Comparison of ENCODE assay signal across 8 cellular contexts in the genomic region with DNA sequence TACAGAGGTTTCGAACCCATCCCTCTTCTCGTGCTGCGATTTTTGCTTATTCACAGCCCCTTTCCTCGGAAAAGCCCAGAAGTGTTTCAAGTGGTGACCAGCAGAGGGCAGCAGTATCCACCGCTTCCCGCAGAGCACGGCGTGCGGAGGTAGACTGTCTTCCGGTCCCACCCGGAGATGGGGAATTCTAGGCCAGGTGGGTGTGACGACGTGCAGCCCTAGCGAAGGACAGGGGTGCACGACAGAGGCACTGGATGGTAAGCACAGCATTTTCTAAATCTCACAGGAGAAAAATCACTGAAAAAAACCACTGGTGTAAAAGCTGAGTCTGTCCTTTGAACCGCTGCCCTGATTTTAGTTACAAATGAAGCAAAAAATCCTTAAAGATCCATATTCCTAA. TPM values are rescaled to one million over a fixed set of nuclear protein-coding genes. Genes with fewer than 3 reads are reported as not detected.
A peak's percentile ranks its signal among the peaks of the same experiment; 100 is the strongest.
DNase-seq lines count a peak whose midpoint lies in the region; ATAC-seq and TF ChIP-seq lines count a peak whose summit lies in the region.

No MANE protein-coding gene starts in this region.

- ATAC-seq in GM21515 (IDR thresholded peaks at IDR 0.05; ENCODE audit: unreplicated experiment): peak; percentile 96
- ATAC-seq in activated T-cell treated with anti-CD3 and anti-CD28 coated beads, Interleukin-2, amount 50 U/mL, for 72 hours (replicated peaks in 1 of 2): peak; percentile 98
- peak; percentile 99 for ATAC-seq in stimulated activated naive CD8-positive, alpha-beta T cell treated with anti-CD3 and anti-CD28 coated beads, Interleukin-15, amount 100 ng/mL, for 72 hours

- peaks cover 6% of the 10 kb centered on the region for H3K9me3 ChIP-seq in OCI-LY7 (ENCODE audit: low read length)
- H3K9me3 ChIP-seq in neural progenitor cell (ENCODE audit: low read depth): no peaks in the 10 kb centered on the region

- peaks cover 32% of the 10 kb centered on the region for H3K27me3 Mint-ChIP-seq in activated T-cell treated with anti-CD3 and anti-CD28 coated beads, Interleukin-2, amount 50 U/mL, for 72 hours (ENCODE audit: low read depth)
- peaks cover 2% of the 10 kb centered on the region for H3K27me3 Mint-ChIP-seq in neural progenitor cell (ENCODE audit: insufficient read depth, low read depth)
- H3K27me3 Mint-ChIP-seq in stimulated activated naive CD8-positive, alpha-beta T cell treated with anti-CD3 and anti-CD28 coated beads, Interleukin-15, amount 100 ng/mL, for 72 hours: peaks cover 38% of the 10 kb centered on the region

- CTCF ChIA-PET in OCI-LY7 (lab: Charles Lee; ENCODE audit: unreplicated experiment): no interaction called here

- no peak overlapping the region for H3K27ac Mint-ChIP-seq in activated T-cell treated with anti-CD3 and anti-CD28 coated beads, Interleukin-2, amount 50 U/mL, for 72 hours
- H3K27ac Mint-ChIP-seq in neural progenitor cell: no peak overlapping the region
- peak overlapping the region in 1 of 2 donors; percentile 72 for H3K27ac Mint-ChIP-seq in stimulated activated naive CD8-positive, alpha-beta T cell treated with anti-CD3 and anti-CD28 coated beads, Interleukin-15, amount 100 ng/mL, for 72 hours

- peak; percentile 88 for TF ChIP-seq CTCF in OCI-LY7 (conservative IDR thresholded peaks at IDR 0.05; ENCODE audit: low read length)
- peak; percentile 94 for TF ChIP-seq CTCF in neural progenitor cell (IDR thresholded peaks at IDR 0.05)

- H4K20me1 ChIP-seq in OCI-LY7 (ENCODE audit: insufficient read depth, low read length) (no peaks in the 10 kb centered on the region), neural progenitor cell (ENCODE audit: low read depth) (no peaks in the 10 kb centered on the region)

- H3K4me3 ChIP-seq in OCI-LY7 (ENCODE audit: low read depth, low read length, poor library complexity, severe bottlenecking) (peak overlapping the region; percentile 53), neural progenitor cell (no peak overlapping the region)

- H3K27me3 ChIP-seq in neural progenitor cell: no peaks in the 10 kb centered on the region

- H3K4me1 Mint-ChIP-seq in activated T-cell treated with anti-CD3 and anti-CD28 coated beads, Interleukin-2, amount 50 U/mL, for 72 hours (ENCODE audit: low read depth): peaks cover 7% of the 10 kb centered on the region
- H3K4me1 Mint-ChIP-seq in neural progenitor cell: peaks cover 13% of the 10 kb centered on the region
- H3K4me1 Mint-ChIP-seq in stimulated activated naive CD8-positive, alpha-beta T cell treated with anti-CD3 and anti-CD28 coated beads, Interleukin-15, amount 100 ng/mL, for 72 hours: peaks cover 6% of the 10 kb centered on the region

- no TSS peak for BruUV-seq in OCI-LY7 (replicated peaks; lab: Mats Ljungman, UMichigan)

- intact Hi-C loops in OCI-LY7 (cut with micrococcal nuclease; ENCODE audit: unreplicated experiment): loop anchor here (1.0 kb wide), 3 partner anchors 194 to 454 kb away; no protein-coding TSS in a partner anchor

- H3K9me2 ChIP-seq in OCI-LY7 (ENCODE audit: insufficient read depth, low read length): no peaks in the 10 kb centered on the region

- H3K4me3 Mint-ChIP-seq in activated T-cell treated with anti-CD3 and anti-CD28 coated beads, Interleukin-2, amount 50 U/mL, for 72 hours: peak overlapping the region; percentile 69 to 85
- peak overlapping the region; percentile 65 for H3K4me3 Mint-ChIP-seq in neural progenitor cell
- H3K4me3 Mint-ChIP-seq in stimulated activated naive CD8-positive, alpha-beta T cell treated with anti-CD3 and anti-CD28 coated beads, Interleukin-15, amount 100 ng/mL, for 72 hours: peak overlapping the region; percentile 73 to 79

- H3K9me3 Mint-ChIP-seq in activated T-cell treated with anti-CD3 and anti-CD28 coated beads, Interleukin-2, amount 50 U/mL, for 72 hours: peaks cover 0 to 7% of the 10 kb centered on the region in 2 donors
- no peaks in the 10 kb centered on the region for H3K9me3 Mint-ChIP-seq in neural progenitor cell
- peaks cover 0 to 5% of the 10 kb centered on the region in 2 donors for H3K9me3 Mint-ChIP-seq in stimulated activated naive CD8-positive, alpha-beta T cell treated with anti-CD3 and anti-CD28 coated beads, Interleukin-15, amount 100 ng/mL, for 72 hours

- H2AFZ ChIP-seq in OCI-LY7 (ENCODE audit: low read length) (peak overlapping the region; percentile 97), neural progenitor cell (replicated peaks) (peak overlapping the region; percentile 4)

- H3K27ac ChIP-seq in OCI-LY7 (ENCODE audit: low read depth, low read length, poor library complexity, severe bottlenecking) (no peak overlapping the region), neural progenitor cell (no peak overlapping the region)

- H3F3A ChIP-seq in neural progenitor cell (ENCODE audit: low read depth): no peaks in the 10 kb centered on the region

- H3K36me3 ChIP-seq in OCI-LY7 (ENCODE audit: insufficient read depth, low read length) (no peaks in the 10 kb centered on the region), neural progenitor cell (no peaks in the 10 kb centered on the region)

- peaks cover 6% of the 10 kb centered on the region for H3K4me1 ChIP-seq in OCI-LY7 (ENCODE audit: insufficient read depth, low read length, poor library complexity, severe bottlenecking)
- peaks cover 7% of the 10 kb centered on the region for H3K4me1 ChIP-seq in neural progenitor cell

- peak; percentile 87 for DNase-seq in D341Med (ENCODE audit: low spot score)
- peak; percentile 49 for DNase-seq in HuH-7 (ENCODE audit: low spot score)
- DNase-seq in OCI-LY7 (ENCODE audit: low spot score): peak; percentile 84
- DNase-seq in activated T-cell treated with anti-CD3 and anti-CD28 coated beads, Interleukin-2, amount 50 U/mL, for 72 hours: peak; percentile 77 to 80
- DNase-seq in fibroblast of peridontal ligament (ENCODE audit: extremely low read depth): peak; percentile 65
- peak; percentile 85 for DNase-seq in neural progenitor cell (ENCODE audit: low spot score)
- peak; percentile 70 to 78 for DNase-seq in stimulated activated naive CD8-positive, alpha-beta T cell treated with anti-CD3 and anti-CD28 coated beads, Interleukin-15, amount 100 ng/mL, for 72 hours

- H3K36me3 Mint-ChIP-seq in activated T-cell treated with anti-CD3 and anti-CD28 coated beads, Interleukin-2, amount 50 U/mL, for 72 hours (ENCODE audit: insufficient read depth in 2 of 2): peaks cover 0 to 2% of the 10 kb centered on the region in 2 donors
- no peaks in the 10 kb centered on the region for H3K36me3 Mint-ChIP-seq in neural progenitor cell

- POLR2A ChIA-PET in OCI-LY7 (lab: Charles Lee): interaction anchor here (0.6 to 1.3 kb wide), 3 partner anchors 12 to 196 kb away, joined by 3 to 5 read pairs (median 3); no protein-coding TSS in a partner anchor

- H3K79me2 ChIP-seq in OCI-LY7 (ENCODE audit: insufficient read depth, low read depth, low read length) (no peaks in the 10 kb centered on the region), neural progenitor cell (ENCODE audit: low read depth) (no peaks in the 10 kb centered on the region)

- H3K4me2 ChIP-seq in OCI-LY7 (ENCODE audit: low read length): peak overlapping the region; percentile 64
- H3K4me2 ChIP-seq in neural progenitor cell: peak overlapping the region; percentile 25

- H3K9ac ChIP-seq in neural progenitor cell: no peak overlapping the region

RNA-seq across cellular contexts. Expression of a gene that starts 7.4 kb away (rescaled TPM):
- total RNA-seq in OCI-LY7 (2014; rRNA removed; shearing (Covaris generic)): 65.2 and 74.1 TPM in 2 replicates
- total RNA-seq in OCI-LY7 (2022) (93.6 and 106 TPM in 2 replicates), neural progenitor cell (ENCODE audit: low replicate concordance) (103 and 141 TPM in 2 replicates)
- 10 to 100 TPM; 83.4 to 90.3 TPM for total RNA-seq in activated T-cell treated with anti-CD3 and anti-CD28 coated beads, Interleukin-2, amount 50 U/mL, for 72 hours
